Comparison of ENCODE assay signal across 9 cellular contexts in the genomic region with DNA sequence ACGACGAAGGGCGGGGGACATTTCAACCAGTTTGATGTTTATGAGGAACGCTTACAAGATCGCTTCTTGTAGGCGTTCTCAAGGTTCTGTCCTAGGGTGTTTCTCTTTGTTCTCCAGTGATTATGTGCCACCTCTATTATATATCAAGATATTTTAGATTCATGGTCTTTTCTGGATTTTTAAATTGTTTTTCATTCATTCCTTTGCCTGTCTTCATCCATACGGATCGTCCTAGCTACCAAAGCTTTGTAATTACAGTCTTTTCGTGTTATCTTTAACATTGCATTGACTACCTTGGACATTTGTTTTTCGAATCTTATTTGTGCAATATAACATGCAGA. TPM values are rescaled to one million over a fixed set of nuclear protein-coding genes. Genes with fewer than 3 reads are reported as not detected.
DNase-seq lines count a peak whose midpoint lies in the region; ATAC-seq, FAIRE-seq and TF ChIP-seq lines count a peak whose summit lies in the region.
"Had no signal": no experiment of that assay in that cellular context is flagged by ENCODE, and none has a peak within 500 bp of the region (broad histone marks: within the 10 kb centered on the region; RNA-seq: fewer than 3 reads in every experiment).

No MANE protein-coding gene starts in this region.

- H3K4me3 ChIP-seq in liver (ENCODE audit: low read depth in 1 of 3, low read length in 3 of 3) (no peak overlapping the region), tibial artery (peak overlapping the region; percentile 77 to 86)

- DNase-seq in activated naive CD4-positive, alpha-beta T cell treated with anti-CD3 and anti-CD28 coated beads for 36 hours = no peak
- DNase-seq in activated naive CD4-positive, alpha-beta T cell treated with Interleukin-2 at 50 U/mL for 16 hours = no peak
- no peak for DNase-seq in tibial artery
- DNase-seq in NCI-H2107 (lab: John Stamatoyannopoulos, UW) = no peak
- no peak for DNase-seq in D721Med (ENCODE audit: insufficient read length, low spot score)

- peaks cover 10% of the 10 kb centered on the region for H3K36me3 Mint-ChIP-seq in activated naive CD4-positive, alpha-beta T cell treated with anti-CD3 and anti-CD28 coated beads for 36 hours (ENCODE audit: low read depth)
- H3K36me3 Mint-ChIP-seq in activated naive CD8-positive, alpha-beta T cell = peaks cover 4% of the 10 kb centered on the region

- H3K27ac ChIP-seq in liver (ENCODE audit: low read depth in 1 of 2, low read length in 2 of 2) = no peak overlapping the region
- H3K27ac ChIP-seq in tibial artery = peak overlapping the region; percentile 95

- CTCF ChIA-PET in activated naive CD4-positive, alpha-beta T cell treated with anti-CD3 and anti-CD28 coated beads for 36 hours (lab: Charles Lee) = interaction anchor here (0.7 to 3.3 kb wide), 5 partner anchors 37 to 132 kb away, joined by 3 to 19 read pairs (median 3); no protein-coding TSS in a partner anchor

- no peaks in the 10 kb centered on the region for H3K27me3 Mint-ChIP-seq in activated naive CD4-positive, alpha-beta T cell treated with anti-CD3 and anti-CD28 coated beads for 36 hours (ENCODE audit: low read depth)
- no peaks in the 10 kb centered on the region for H3K27me3 Mint-ChIP-seq in activated naive CD8-positive, alpha-beta T cell

- ATAC-seq in GM21529 (IDR thresholded peaks at IDR 0.05; ENCODE audit: unreplicated experiment) = no peak

- peaks cover 0 to 16% (median 9%) of the 10 kb centered on the region in 4 donors for H3K4me1 ChIP-seq in liver (ENCODE audit: control insufficient read depth in 4 of 4, insufficient read depth in 4 of 4, low read length in 3 of 4)
- H3K4me1 ChIP-seq in tibial artery = peaks cover 0 to 21% (median 13%) of the 10 kb centered on the region in 4 donors

- TF ChIP-seq RAD21 in liver (IDR thresholded peaks at IDR 0.05) = no peak

- H3K36me3 ChIP-seq in liver (ENCODE audit: control insufficient read depth in 4 of 4, insufficient read depth in 3 of 4, low read depth in 1 of 4, low read length in 3 of 4) (no peaks in the 10 kb centered on the region), tibial artery (no peaks in the 10 kb centered on the region)

- H3K9me3 Mint-ChIP-seq in activated naive CD4-positive, alpha-beta T cell treated with anti-CD3 and anti-CD28 coated beads for 36 hours = no peaks in the 10 kb centered on the region
- H3K9me3 Mint-ChIP-seq in activated naive CD8-positive, alpha-beta T cell (ENCODE audit: low read depth) = no peaks in the 10 kb centered on the region

- FAIRE-seq in D721Med (lab: Jason Lieb, UNC) = no peak
- FAIRE-seq: colon had no signal

- peaks cover 64% of the 10 kb centered on the region for H3K4me1 Mint-ChIP-seq in activated naive CD4-positive, alpha-beta T cell treated with anti-CD3 and anti-CD28 coated beads for 36 hours (ENCODE audit: low read depth)
- peaks cover 72% of the 10 kb centered on the region for H3K4me1 Mint-ChIP-seq in activated naive CD8-positive, alpha-beta T cell (ENCODE audit: low read depth)

- H3K27me3 ChIP-seq in liver (ENCODE audit: control insufficient read depth in 4 of 4, insufficient read depth in 4 of 4, low read length in 3 of 4) = no peaks in the 10 kb centered on the region
- H3K27me3 ChIP-seq in tibial artery = peaks cover 0 to 2% of the 10 kb centered on the region in 2 donors

- H3K9ac ChIP-seq in liver (ENCODE audit: low read depth in 1 of 2, low read length in 2 of 2) = no peak overlapping the region

- H3K27ac Mint-ChIP-seq in activated naive CD4-positive, alpha-beta T cell treated with anti-CD3 and anti-CD28 coated beads for 36 hours = peak overlapping the region; percentile 97
- H3K27ac Mint-ChIP-seq in activated naive CD8-positive, alpha-beta T cell = peak overlapping the region; percentile 96

- no peak for TF ChIP-seq CTCF in liver (IDR thresholded peaks at IDR 0.05; ENCODE audit: low read depth, low read length, missing input control)
- TF ChIP-seq CTCF in tibial artery (IDR thresholded peaks at IDR 0.05) = no peak
- no peak for TF ChIP-seq CTCF in D721Med (IDR thresholded peaks at IDR 0.05; ENCODE audit: insufficient read depth, missing control alignments)

- H3K9me3 ChIP-seq in liver (ENCODE audit: control insufficient read depth in 4 of 4, low read length in 3 of 4) (no peaks in the 10 kb centered on the region), tibial artery (no peaks in the 10 kb centered on the region)

- peak overlapping the region; percentile 93 for H3K4me3 Mint-ChIP-seq in activated naive CD4-positive, alpha-beta T cell treated with anti-CD3 and anti-CD28 coated beads for 36 hours
- H3K4me3 Mint-ChIP-seq in activated naive CD8-positive, alpha-beta T cell = peak overlapping the region; percentile 96

- intact Hi-C loops in activated naive CD4-positive, alpha-beta T cell treated with anti-CD3 and anti-CD28 coated beads for 36 hours (cut with micrococcal nuclease) = loop anchor here (1.0 to 10.0 kb wide), 6 partner anchors 8 to 304 kb away; partner anchors contain the start of genes EID2B, FBL, GMFG and PLEKHG2
- intact Hi-C loops in tibial artery (cut with DNase I; ENCODE audit: low total_unique reads) = no loop called here

- WGBS in liver = 7% methylated on average over 10 of the region's 10 CpGs

TF ChIP-seq in liver, 16 proteins besides CTCF, POLR2A, EP300 and RAD21 (continues in another document):
- no peak for TF ChIP-seq ATF3 (IDR thresholded peaks at IDR 0.05)
- TF ChIP-seq REST (IDR thresholded peaks at IDR 0.05) = no peak
- TF ChIP-seq, protein P1, sequence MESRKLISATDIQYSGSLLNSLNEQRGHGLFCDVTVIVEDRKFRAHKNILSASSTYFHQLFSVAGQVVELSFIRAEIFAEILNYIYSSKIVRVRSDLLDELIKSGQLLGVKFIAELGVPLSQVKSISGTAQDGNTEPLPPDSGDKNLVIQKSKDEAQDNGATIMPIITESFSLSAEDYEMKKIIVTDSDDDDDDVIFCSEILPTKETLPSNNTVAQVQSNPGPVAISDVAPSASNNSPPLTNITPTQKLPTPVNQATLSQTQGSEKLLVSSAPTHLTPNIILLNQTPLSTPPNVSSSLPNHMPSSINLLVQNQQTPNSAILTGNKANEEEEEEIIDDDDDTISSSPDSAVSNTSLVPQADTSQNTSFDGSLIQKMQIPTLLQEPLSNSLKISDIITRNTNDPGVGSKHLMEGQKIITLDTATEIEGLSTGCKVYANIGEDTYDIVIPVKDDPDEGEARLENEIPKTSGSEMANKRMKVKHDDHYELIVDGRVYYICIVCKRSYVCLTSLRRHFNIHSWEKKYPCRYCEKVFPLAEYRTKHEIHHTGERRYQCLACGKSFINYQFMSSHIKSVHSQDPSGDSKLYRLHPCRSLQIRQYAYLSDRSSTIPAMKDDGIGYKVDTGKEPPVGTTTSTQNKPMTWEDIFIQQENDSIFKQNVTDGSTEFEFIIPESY (IDR thresholded peaks at IDR 0.05) = no peak
- no peak for TF ChIP-seq FOXA2 (IDR thresholded peaks at IDR 0.05)
- no peak for TF ChIP-seq EGR1 (IDR thresholded peaks at IDR 0.05; ENCODE audit: low read depth in 2 of 2)
- no peak for TF ChIP-seq TAF1 (conservative IDR thresholded peaks at IDR 0.05)
- TF ChIP-seq RXRA (IDR thresholded peaks at IDR 0.05) = peak in 1 of 2 donors; percentile 2
- TF ChIP-seq JUND (IDR thresholded peaks at IDR 0.05) = no peak
- TF ChIP-seq, protein P2, sequence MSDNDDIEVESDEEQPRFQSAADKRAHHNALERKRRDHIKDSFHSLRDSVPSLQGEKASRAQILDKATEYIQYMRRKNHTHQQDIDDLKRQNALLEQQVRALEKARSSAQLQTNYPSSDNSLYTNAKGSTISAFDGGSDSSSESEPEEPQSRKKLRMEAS (IDR thresholded peaks at IDR 0.05) = no peak
- TF ChIP-seq YY1 (IDR thresholded peaks at IDR 0.05) = no peak
- peak; percentile 6 for TF ChIP-seq SP1 (IDR thresholded peaks at IDR 0.05)
- TF ChIP-seq HNF4G (IDR thresholded peaks at IDR 0.05) = no peak

RNA-seq across cellular contexts. Expression of gene EID2, which starts 0.3 kb away (rescaled TPM):
- 1 to 10 TPM; 7.7 to 9.1 TPM for total RNA-seq in activated naive CD4-positive, alpha-beta T cell treated with anti-CD3 and anti-CD28 coated beads for 36 hours
- 1 to 10 TPM; 3.3 to 8.5 TPM for total RNA-seq in liver
- polyA plus RNA-seq in liver = 1 to 10 TPM; 1.5 to 5.7 TPM

RNA-seq across cellular contexts. Expression of gene EID2B, which starts 7.7 kb away (rescaled TPM):
- 1 to 10 TPM; 5.7 to 6.2 TPM for total RNA-seq in activated naive CD4-positive, alpha-beta T cell treated with anti-CD3 and anti-CD28 coated beads for 36 hours
- 1 to 10 TPM; 1.1 to 1.4 TPM for total RNA-seq in liver
- polyA plus RNA-seq in liver = 1 to 10 TPM in 1 of 2 donors, under 1 TPM in 1; 0.38 to 1.1 TPM

RNA-seq across cellular contexts. Expression of gene SELENOV, which starts 25.4 kb away (rescaled TPM):
- total RNA-seq in activated naive CD4-positive, alpha-beta T cell treated with anti-CD3 and anti-CD28 coated beads for 36 hours = not detected
- total RNA-seq in liver = not detected
- polyA plus RNA-seq in liver = not detected

RNA-seq across cellular contexts. Expression of gene DLL3, which starts 41.6 kb away (rescaled TPM):
- under 1 TPM; 0.74 to 0.79 TPM for total RNA-seq in activated naive CD4-positive, alpha-beta T cell treated with anti-CD3 and anti-CD28 coated beads for 36 hours
- total RNA-seq in liver = not detected
- not detected for polyA plus RNA-seq in liver

RNA-seq across cellular contexts. Expression of gene TIMM50, which starts 59.7 kb away (rescaled TPM):
- 100 to 1,000 TPM; 103 to 107 TPM for total RNA-seq in activated naive CD4-positive, alpha-beta T cell treated with anti-CD3 and anti-CD28 coated beads for 36 hours
- 10 to 100 TPM; 24.3 to 28.9 TPM for total RNA-seq in liver
- polyA plus RNA-seq in liver = 10 to 100 TPM; 32.1 to 39.9 TPM

Comparison
In these comparisons a context has a peak if more than half of its experiments do, and no peak if none do; other contexts are left out.
1. H3K27ac ChIP-seq: peak in tibial artery (2 of 2); none in liver (0 of 2).
2. H3K4me3 ChIP-seq: peak in tibial artery (2 of 2); none in liver (0 of 3).